Comparison of ENCODE assay signal across 20 cellular contexts in the genomic region with DNA sequence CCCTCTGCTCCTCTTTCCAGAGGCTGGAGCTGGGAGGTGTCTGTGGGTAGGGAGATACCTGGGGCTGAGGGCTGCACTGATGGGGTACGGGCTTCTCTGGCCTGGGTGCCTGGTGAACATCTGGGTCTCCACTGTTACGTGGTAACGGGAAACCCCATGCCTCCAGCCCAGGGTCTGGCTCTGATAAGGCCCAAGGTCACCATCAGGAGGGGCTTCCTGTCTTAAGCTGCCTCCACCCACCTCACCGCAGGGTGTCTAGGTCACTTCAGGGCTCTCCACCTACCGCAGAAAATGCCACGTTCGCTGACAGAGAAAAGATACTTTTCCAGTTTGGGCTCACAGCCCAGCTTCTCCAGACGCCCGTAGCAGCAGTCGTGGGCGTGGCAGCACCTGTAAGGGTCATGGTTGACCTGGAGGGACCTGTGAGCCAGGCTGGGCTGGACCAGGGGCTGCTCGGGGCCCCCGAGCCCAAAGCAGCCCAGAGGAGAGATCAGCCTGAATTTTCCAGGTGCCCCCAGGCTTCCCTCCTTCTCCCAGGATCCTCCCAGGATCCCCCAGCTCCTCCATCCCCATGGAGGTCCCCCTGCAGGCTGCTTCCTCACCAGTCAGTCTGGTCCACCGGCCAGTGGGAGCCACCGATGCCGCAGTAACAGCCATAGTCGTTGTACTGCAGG. TPM values are rescaled to one million over a fixed set of nuclear protein-coding genes. Genes with fewer than 3 reads are reported as not detected.
"Had no signal": no experiment of that assay in that cellular context is flagged by ENCODE, and none has a peak within 500 bp of the region (broad histone marks: within the 10 kb centered on the region; RNA-seq: fewer than 3 reads in every experiment).

No MANE protein-coding gene starts in this region.

- H3K9me3 ChIP-seq: lower lobe of right lung, tibial nerve, uterus had no signal

- H2AFZ ChIP-seq: hepatocyte had no signal

- ATAC-seq: foreskin keratinocyte; lower lobe of right lung; natural killer cell treated with Interleukin-12 subunit alpha and Interleukin-12 subunit beta and Interleukin-15 and Interleukin-18, amount 100 ng/mL, for 72 hours; right cardiac atrium; stimulated activated naive CD8-positive, alpha-beta T cell treated with anti-CD3 and anti-CD28 coated beads, Interleukin-15, Interleukin-2, amounts not matched to agents 100 U/mL and 50 U/mL, for 24 hours had no signal

- H3K4me3 ChIP-seq: dorsolateral prefrontal cortex, hepatocyte, lower lobe of right lung, skin epidermis, tibial nerve, uterus had no signal

- H3K4me1 ChIP-seq: lower lobe of right lung, uterus had no signal

- H3K27me3 ChIP-seq: hepatocyte, uterus had no signal

- DNase-seq: activated CD4-positive, alpha-beta T cell treated with anti-CD3 and anti-CD28 coated beads for 1 hour; activated CD4-positive, alpha-beta T cell treated with anti-CD3 and anti-CD28 coated beads, Interleukin-2, amount 50 U/mL, for 4 hours; activated naive CD4-positive, alpha-beta T cell treated with Interleukin-2 at 50 U/mL for 16 hours; activated naive CD8-positive, alpha-beta T cell treated with anti-CD3 and anti-CD28 coated beads, Interleukin-2, amount 10 ng/mL, durations not matched to agents 7 days and 5 days; activated T-cell treated with anti-CD3 and anti-CD28 coated beads, Interleukin-2, amount 50 U/mL, for 1 hour; amygdala; foreskin keratinocyte; lower lobe of right lung; nucleus accumbens; right cardiac atrium; stimulated activated naive CD8-positive, alpha-beta T cell treated with anti-CD3 and anti-CD28 coated beads, Interleukin-15, Interleukin-2, amounts not matched to agents 100 U/mL and 50 U/mL, for 24 hours; uterus; WERI-Rb-1 had no signal

- H3K27ac ChIP-seq: dorsolateral prefrontal cortex, epithelial cell of prostate, foreskin keratinocyte, hepatocyte, lower lobe of right lung, skin epidermis, tibial nerve, uterus, WERI-Rb-1 had no signal

- H3K36me3 ChIP-seq: lower lobe of right lung, tibial nerve, uterus, WERI-Rb-1 had no signal

- H3K4me2 ChIP-seq: hepatocyte had no signal

RNA-seq across cellular contexts. Expression of gene PLA2G2E, which starts 1.3 kb away (rescaled TPM):
- polyA plus RNA-seq: fibroblast of lung, foreskin keratinocyte, hepatocyte, right cardiac atrium had no signal

RNA-seq across cellular contexts. Expression of gene PLA2G2A, which starts 57.3 kb away (rescaled TPM):
- polyA plus RNA-seq: fibroblast of lung, foreskin keratinocyte had no signal
